In the genomic region with DNA sequence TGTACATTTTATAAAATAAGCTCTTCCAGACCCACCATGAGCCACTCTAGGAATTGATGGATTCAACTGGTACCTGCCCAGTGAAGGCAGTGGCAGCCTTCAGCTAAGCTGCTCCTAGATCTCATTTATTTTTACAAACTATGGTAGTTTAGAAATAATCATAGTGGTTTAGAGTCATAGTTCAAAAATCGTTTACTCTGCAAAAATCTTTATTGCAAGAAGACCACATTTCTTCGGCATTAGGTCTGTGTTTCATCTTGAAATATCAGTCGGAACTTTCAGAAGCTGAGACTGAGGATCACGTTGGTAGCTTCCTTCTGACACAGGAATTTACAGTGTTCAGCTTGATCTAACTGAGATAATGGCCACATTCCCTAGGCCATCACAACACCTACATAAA, we compare ENCODE assay signal across 6 cellular contexts.
"Had no signal": no experiment of that assay in that cellular context is flagged by ENCODE, and none has a peak within 500 bp of the region (broad histone marks: within the 10 kb centered on the region; RNA-seq: fewer than 3 reads in every experiment).

No MANE protein-coding gene starts in this region.

- H3K4me3 ChIP-seq: GM23338 had no signal

- H2AFZ ChIP-seq: GM23338 had no signal

- H3K4me2 ChIP-seq: GM23338 had no signal

- ATAC-seq: GM23338 had no signal

- FAIRE-seq: HTR-8/SVneo had no signal

- DNase-seq: H7, HCEC 1CT, Kasumi-1, KG1 had no signal
